Comparison of ENCODE assay signal across 33 cellular contexts in genomic region chr17:64309021-64309420, GRCh38.
"Had no signal": no experiment of that assay in that cellular context is flagged by ENCODE, and none has a peak within 500 bp of the region (broad histone marks: within the 10 kb centered on the region; RNA-seq: fewer than 3 reads in every experiment).

No MANE protein-coding gene starts in this region.

- H3K36me3 ChIP-seq: ascending aorta, cardiac muscle cell had no signal

- DNase-seq: activated B cell treated with CpG ODN at 0.5 μM for 24 hours; activated CD4-positive, alpha-beta T cell treated with anti-CD3 and anti-CD28 coated beads, Interleukin-2, amount 10 ng/mL, durations not matched to agents 24 days and 14 days; activated CD4-positive, alpha-beta T cell treated with anti-CD3 and anti-CD28 coated beads, Interleukin-2, amount 50 U/mL, for 1 hour; activated CD4-positive, alpha-beta T cell treated with anti-CD3 and anti-CD28 coated beads, Interleukin-2, amount 50 U/mL, for 4 hours; activated CD4-positive, CD25-positive, alpha-beta regulatory T cell treated with anti-CD3 and anti-CD28 coated beads, Interleukin-2, amount 50 U/mL, for 72 hours; activated CD8-positive, alpha-beta memory T cell treated with anti-CD3 and anti-CD28 coated beads, Interleukin-2, amount 50 U/mL, for 4 hours; activated CD8-positive, alpha-beta T cell treated with anti-CD3 and anti-CD28 coated beads for 36 hours; activated effector memory CD4-positive, alpha-beta T cell treated with Interleukin-2 at 50 U/mL for 16 hours; activated gamma-delta T cell; activated naive CD4-positive, alpha-beta T cell treated with anti-CD3 and anti-CD28 coated beads, Interleukin-2, amount 10 ng/mL, durations not matched to agents 7 days and 5 days; activated naive CD4-positive, alpha-beta T cell treated with Interleukin-2 at 50 U/mL for 16 hours; activated naive CD8-positive, alpha-beta T cell treated with anti-CD3 and anti-CD28 coated beads, Interleukin-2, amount 10 ng/mL, durations not matched to agents 7 days and 5 days; activated naive CD8-positive, alpha-beta T cell treated with anti-CD3 and anti-CD28 coated beads, Interleukin-2, amount 50 U/mL, for 24 hours; activated T-cell treated with anti-CD3 and anti-CD28 coated beads for 4 hours; activated T-cell treated with anti-CD3 and anti-CD28 coated beads, Interleukin-2, amount 50 U/mL, for 1 hour; activated T-cell treated with anti-CD3 and anti-CD28 coated beads, Interleukin-2, amount 50 U/mL, for 4 hours; activated T-cell treated with anti-CD3 and anti-CD28 coated beads, Interleukin-2, amount 50 U/mL, for 72 hours; amygdala; anterior cingulate cortex; cerebellar nuclear complex; T-cell; T-helper 2 cell; T-helper 9 cell had no signal

- H3K27me3 Mint-ChIP-seq: activated B cell treated with CpG ODN at 0.5 μM for 24 hours; activated CD4-positive, alpha-beta T cell treated with anti-CD3 and anti-CD28 coated beads, Interleukin-2, amount 10 ng/mL, durations not matched to agents 24 days and 14 days; activated CD8-positive, alpha-beta T cell treated with anti-CD3 and anti-CD28 coated beads for 36 hours; activated naive CD4-positive, alpha-beta T cell treated with anti-CD3 and anti-CD28 coated beads, Interleukin-2, amount 50 U/mL, for 24 hours; activated naive CD8-positive, alpha-beta T cell; activated naive CD8-positive, alpha-beta T cell treated with anti-CD3 and anti-CD28 coated beads, Interleukin-2, amount 10 ng/mL, durations not matched to agents 7 days and 5 days; activated naive CD8-positive, alpha-beta T cell treated with anti-CD3 and anti-CD28 coated beads, Interleukin-2, amount 50 U/mL, for 24 hours; central memory CD8-positive, alpha-beta T cell; T-cell had no signal

- H3K9me3 Mint-ChIP-seq: activated B cell treated with CpG ODN at 0.5 μM for 24 hours; activated CD4-positive, alpha-beta T cell treated with anti-CD3 and anti-CD28 coated beads, Interleukin-2, amount 10 ng/mL, durations not matched to agents 24 days and 14 days; activated CD8-positive, alpha-beta T cell treated with anti-CD3 and anti-CD28 coated beads for 36 hours; activated naive CD4-positive, alpha-beta T cell treated with anti-CD3 and anti-CD28 coated beads, Interleukin-2, amount 10 ng/mL, durations not matched to agents 7 days and 5 days; activated naive CD4-positive, alpha-beta T cell treated with anti-CD3 and anti-CD28 coated beads, Interleukin-2, amount 50 U/mL, for 24 hours; activated naive CD8-positive, alpha-beta T cell treated with anti-CD3 and anti-CD28 coated beads, Interleukin-2, amount 10 ng/mL, durations not matched to agents 7 days and 5 days; activated naive CD8-positive, alpha-beta T cell treated with anti-CD3 and anti-CD28 coated beads, Interleukin-2, amount 50 U/mL, for 24 hours; activated T-cell treated with anti-CD3 and anti-CD28 coated beads, Interleukin-2, amount 50 U/mL, for 4 hours; activated T-cell treated with anti-CD3 and anti-CD28 coated beads, Interleukin-2, amount 50 U/mL, for 72 hours; activated T-helper 1 cell treated with anti-CD3 and anti-CD28 coated beads, Interleukin-12 subunit alpha, Interleukin-12 subunit beta, Interleukin-2, Interleukin-4 antibody, amounts not matched to agents 30 ng/mL and 10 ng/mL and 1 ng/mL, durations not matched to agents 14 hours and 24 hours and 36 hours; activated T-helper 2 cell treated with anti-CD3 and anti-CD28 coated beads, Interferon-gamma antibody, Interleukin-2, Interleukin-4, amounts not matched to agents 10 μg/mL and 5 μg/mL and 100 μg/mL, durations not matched to agents 14 hours and 24 hours and 36 hours; brain; central memory CD8-positive, alpha-beta T cell; T-cell; T-helper 2 cell treated with Interferon-gamma antibody and Interleukin-4, amounts not matched to agents 5 μg/mL and 100 μg/mL, for 36 hours had no signal

- H3K27me3 ChIP-seq: ascending aorta, cardiac muscle cell had no signal

- H3K27ac Mint-ChIP-seq: activated B cell treated with CpG ODN at 0.5 μM for 24 hours; activated CD4-positive, alpha-beta T cell treated with anti-CD3 and anti-CD28 coated beads, Interleukin-2, amount 10 ng/mL, durations not matched to agents 24 days and 14 days; activated CD8-positive, alpha-beta T cell treated with anti-CD3 and anti-CD28 coated beads for 36 hours; activated naive CD4-positive, alpha-beta T cell treated with anti-CD3 and anti-CD28 coated beads, Interleukin-2, amount 10 ng/mL, durations not matched to agents 7 days and 5 days; activated naive CD4-positive, alpha-beta T cell treated with anti-CD3 and anti-CD28 coated beads, Interleukin-2, amount 50 U/mL, for 24 hours; activated naive CD8-positive, alpha-beta T cell; activated naive CD8-positive, alpha-beta T cell treated with anti-CD3 and anti-CD28 coated beads, Interleukin-2, amount 10 ng/mL, durations not matched to agents 7 days and 5 days; activated naive CD8-positive, alpha-beta T cell treated with anti-CD3 and anti-CD28 coated beads, Interleukin-2, amount 50 U/mL, for 24 hours; activated T-cell treated with anti-CD3 and anti-CD28 coated beads, Interleukin-2, amount 50 U/mL, for 72 hours; activated T-helper 1 cell treated with anti-CD3 and anti-CD28 coated beads, Interleukin-12 subunit alpha, Interleukin-12 subunit beta, Interleukin-2, Interleukin-4 antibody, amounts not matched to agents 30 ng/mL and 10 ng/mL and 1 ng/mL, durations not matched to agents 14 hours and 24 hours and 36 hours; activated T-helper 2 cell treated with anti-CD3 and anti-CD28 coated beads, Interferon-gamma antibody, Interleukin-2, Interleukin-4, amounts not matched to agents 10 μg/mL and 5 μg/mL and 100 μg/mL, durations not matched to agents 14 hours and 24 hours and 36 hours; brain; T-cell; T-helper 2 cell treated with Interferon-gamma antibody and Interleukin-4, amounts not matched to agents 5 μg/mL and 100 μg/mL, for 36 hours had no signal

- H3K4me1 Mint-ChIP-seq: activated B cell treated with CpG ODN at 0.5 μM for 24 hours; activated naive CD4-positive, alpha-beta T cell treated with anti-CD3 and anti-CD28 coated beads, Interleukin-2, amount 10 ng/mL, durations not matched to agents 7 days and 5 days; activated naive CD4-positive, alpha-beta T cell treated with anti-CD3 and anti-CD28 coated beads, Interleukin-2, amount 50 U/mL, for 24 hours; activated naive CD8-positive, alpha-beta T cell treated with anti-CD3 and anti-CD28 coated beads, Interleukin-2, amount 10 ng/mL, durations not matched to agents 7 days and 5 days; brain; central memory CD8-positive, alpha-beta T cell had no signal

- H3K4me1 ChIP-seq: ascending aorta had no signal

- H3K4me3 ChIP-seq: ascending aorta, cardiac muscle cell had no signal

- H3K9me3 ChIP-seq: ascending aorta had no signal

- H3K36me3 Mint-ChIP-seq: activated naive CD4-positive, alpha-beta T cell treated with anti-CD3 and anti-CD28 coated beads, Interleukin-2, amount 10 ng/mL, durations not matched to agents 7 days and 5 days; activated naive CD4-positive, alpha-beta T cell treated with anti-CD3 and anti-CD28 coated beads, Interleukin-2, amount 50 U/mL, for 24 hours; activated naive CD8-positive, alpha-beta T cell; activated naive CD8-positive, alpha-beta T cell treated with anti-CD3 and anti-CD28 coated beads, Interleukin-2, amount 10 ng/mL, durations not matched to agents 7 days and 5 days; brain; T-cell had no signal

- H3K27ac ChIP-seq: ascending aorta, cardiac muscle cell, VCaP had no signal

- H3K4me3 Mint-ChIP-seq: activated B cell treated with CpG ODN at 0.5 μM for 24 hours; activated CD4-positive, alpha-beta T cell treated with anti-CD3 and anti-CD28 coated beads, Interleukin-2, amount 10 ng/mL, durations not matched to agents 24 days and 14 days; activated CD8-positive, alpha-beta T cell treated with anti-CD3 and anti-CD28 coated beads for 36 hours; activated naive CD4-positive, alpha-beta T cell treated with anti-CD3 and anti-CD28 coated beads, Interleukin-2, amount 10 ng/mL, durations not matched to agents 7 days and 5 days; activated naive CD4-positive, alpha-beta T cell treated with anti-CD3 and anti-CD28 coated beads, Interleukin-2, amount 50 U/mL, for 24 hours; activated naive CD8-positive, alpha-beta T cell; activated naive CD8-positive, alpha-beta T cell treated with anti-CD3 and anti-CD28 coated beads, Interleukin-2, amount 10 ng/mL, durations not matched to agents 7 days and 5 days; activated naive CD8-positive, alpha-beta T cell treated with anti-CD3 and anti-CD28 coated beads, Interleukin-2, amount 50 U/mL, for 24 hours; activated T-cell treated with anti-CD3 and anti-CD28 coated beads, Interleukin-2, amount 50 U/mL, for 4 hours; activated T-cell treated with anti-CD3 and anti-CD28 coated beads, Interleukin-2, amount 50 U/mL, for 72 hours; activated T-helper 1 cell treated with anti-CD3 and anti-CD28 coated beads, Interleukin-12 subunit alpha, Interleukin-12 subunit beta, Interleukin-2, Interleukin-4 antibody, amounts not matched to agents 30 ng/mL and 10 ng/mL and 1 ng/mL, durations not matched to agents 14 hours and 24 hours and 36 hours; brain; central memory CD8-positive, alpha-beta T cell; T-cell; T-helper 2 cell treated with Interferon-gamma antibody and Interleukin-4, amounts not matched to agents 5 μg/mL and 100 μg/mL, for 36 hours had no signal

- ATAC-seq: activated CD8-positive, alpha-beta T cell treated with anti-CD3 and anti-CD28 coated beads for 36 hours; activated naive CD8-positive, alpha-beta T cell treated with anti-CD3 and anti-CD28 coated beads, Interleukin-2, amount 50 U/mL, for 24 hours; activated T-cell treated with anti-CD3 and anti-CD28 coated beads, Interleukin-2, amount 50 U/mL, for 4 hours; activated T-cell treated with anti-CD3 and anti-CD28 coated beads, Interleukin-2, amount 50 U/mL, for 72 hours; T-cell had no signal
